In genomic region chr6:146545608-146546007, GRCh38 we compare ENCODE assay signal across 10 cellular contexts. TPM values are rescaled to one million over a fixed set of nuclear protein-coding genes. Genes with fewer than 3 reads are reported as not detected.
DNase-seq lines count a peak whose midpoint lies in the region; ATAC-seq and TF ChIP-seq lines count a peak whose summit lies in the region.
"Had no signal": no experiment of that assay in that cellular context is flagged by ENCODE, and none has a peak within 500 bp of the region (broad histone marks: within the 10 kb centered on the region; RNA-seq: fewer than 3 reads in every experiment).

No MANE protein-coding gene starts in this region.

- H3K27ac ChIP-seq in muscle layer of duodenum (ENCODE audit: low read length), result peak overlapping the region; percentile 74

- H3K4me3 Mint-ChIP-seq in immature natural killer cell, result peak overlapping the region in 1 of 5 donors; percentile 7

- H3K4me1 Mint-ChIP-seq in immature natural killer cell, result peaks cover 9 to 13% of the 10 kb centered on the region in 2 donors

- peaks cover 0 to 8% (median 5%) of the 10 kb centered on the region in 6 donors for H3K9me3 Mint-ChIP-seq in immature natural killer cell

- H4K20me1 ChIP-seq in Loucy (ENCODE audit: insufficient read depth, low read length, poor library complexity, severe bottlenecking), result no peaks in the 10 kb centered on the region

- no peaks in the 10 kb centered on the region for H3K36me3 Mint-ChIP-seq in immature natural killer cell

- no peak for TF ChIP-seq CTCF in AG04449 (IDR thresholded peaks at IDR 0.05; ENCODE audit: insufficient read depth, low read length, missing control alignments)
- TF ChIP-seq CTCF in Loucy (conservative IDR thresholded peaks at IDR 0.05; ENCODE audit: low read length), result no peak

- POLR2A ChIA-PET in AG04449 (lab: Yijun Ruan, JAX), result no interaction called here

- peaks cover 31% of the 10 kb centered on the region for H3K4me1 ChIP-seq in Loucy (ENCODE audit: insufficient read depth, low read length, poor library complexity, severe bottlenecking)
- peaks cover 9 to 19% of the 10 kb centered on the region in 2 donors for H3K4me1 ChIP-seq in muscle layer of duodenum (ENCODE audit: control insufficient read depth in 1 of 2, insufficient read depth in 2 of 2, low read length in 2 of 2)

- peaks cover 1 to 8% (median 4%) of the 10 kb centered on the region in 3 donors for H3K27me3 Mint-ChIP-seq in immature natural killer cell (ENCODE audit: low read depth in 3 of 3)

- no peak overlapping the region for H3K27ac Mint-ChIP-seq in immature natural killer cell

- no peaks in the 10 kb centered on the region for H3K27me3 ChIP-seq in Loucy (ENCODE audit: insufficient read depth, low read length, poor library complexity, severe bottlenecking)
- H3K27me3 ChIP-seq in muscle layer of duodenum (ENCODE audit: low read depth, low read length), result no peaks in the 10 kb centered on the region

- no peak for ATAC-seq in left lobe of liver

- peak overlapping the region; percentile 13; the same call in 1 of the 2 replicates for H2AFZ ChIP-seq in Loucy (ENCODE audit: low read length)

- CTCF ChIA-PET in AG04449 (lab: Yijun Ruan, JAX), result interaction anchor here (0.6 to 3.7 kb wide), 4 partner anchors 13 to 733 kb away, joined by 3 to 18 read pairs (median 4); no protein-coding TSS in a partner anchor

- no peaks in the 10 kb centered on the region for H3F3A ChIP-seq in Loucy (ENCODE audit: low read depth)

- H3K9me2 ChIP-seq in Loucy (replicated peaks; ENCODE audit: low read depth, low read length), result no peaks in the 10 kb centered on the region

- DNase-seq in AG04449 (ENCODE audit: low read depth, low spot score) (no peak), dermis blood vessel endothelial cell (peak; percentile 32), left lobe of liver (ENCODE audit: low spot score) (no peak), immature natural killer cell (no peak), LoVo (ENCODE audit: low spot score) (no peak), SHP77 treated with DMSO at 0.1 percent for 48 hours (lab: John Stamatoyannopoulos, UW) (no peak)
- DNase-seq: hippocampal formation had no signal

- peak overlapping the region; percentile 62 for H3K4me2 ChIP-seq in Loucy (ENCODE audit: low read depth, low read length, poor library complexity, severe bottlenecking)

- H3K79me2 ChIP-seq in Loucy (ENCODE audit: insufficient read depth, low read length), result peaks cover 21% of the 10 kb centered on the region; the same call in 1 of the 2 replicates

- peak overlapping the region; percentile 47 for H3K9ac ChIP-seq in Loucy (ENCODE audit: low read depth, low read length, poor library complexity, severe bottlenecking)

- H3K4me3 ChIP-seq in AG04449 (ENCODE audit: low read depth, low read length) (peak overlapping the region; percentile 85), Loucy (ENCODE audit: low read length, poor library complexity, severe bottlenecking) (peak overlapping the region; percentile 80), muscle layer of duodenum (ENCODE audit: low read depth in 1 of 2, low read length in 2 of 2) (peak overlapping the region; percentile 86 to 89)

- H3K9me3 ChIP-seq in Loucy (ENCODE audit: insufficient read depth, low read depth, low read length), result no peaks in the 10 kb centered on the region
- H3K9me3 ChIP-seq in muscle layer of duodenum (ENCODE audit: control insufficient read depth in 1 of 2, low read length in 2 of 2), result no peaks in the 10 kb centered on the region

- H3K36me3 ChIP-seq in Loucy (ENCODE audit: insufficient read depth, low read length), result no peaks in the 10 kb centered on the region
- H3K36me3 ChIP-seq in muscle layer of duodenum (ENCODE audit: control insufficient read depth in 1 of 2, insufficient read depth in 2 of 2, low read length in 2 of 2), result peaks cover 0 to 9% of the 10 kb centered on the region in 2 donors

RNA-seq across cellular contexts. Expression of gene RAB32, which starts 2.0 kb away (rescaled TPM):
- 67.7 and 111 TPM in 2 replicates for total RNA-seq in dermis blood vessel endothelial cell
- total RNA-seq in left lobe of liver, result 13.6 TPM
- 10 to 100 TPM in 2 of 3 donors, 1 to 10 TPM in 1; 6.3 to 31.8 (median 21.5) TPM for polyA plus RNA-seq in immature natural killer cell

RNA-seq across cellular contexts. Expression of gene ADGB, which starts 53.2 kb away (rescaled TPM):
- total RNA-seq in dermis blood vessel endothelial cell, result not detected in 2 replicates
- total RNA-seq in left lobe of liver, result not detected
- polyA plus RNA-seq in immature natural killer cell, result not detected
- total RNA-seq: HT1080 had no signal
